Comparison of ENCODE assay signal across 8 cellular contexts in the genomic region with DNA sequence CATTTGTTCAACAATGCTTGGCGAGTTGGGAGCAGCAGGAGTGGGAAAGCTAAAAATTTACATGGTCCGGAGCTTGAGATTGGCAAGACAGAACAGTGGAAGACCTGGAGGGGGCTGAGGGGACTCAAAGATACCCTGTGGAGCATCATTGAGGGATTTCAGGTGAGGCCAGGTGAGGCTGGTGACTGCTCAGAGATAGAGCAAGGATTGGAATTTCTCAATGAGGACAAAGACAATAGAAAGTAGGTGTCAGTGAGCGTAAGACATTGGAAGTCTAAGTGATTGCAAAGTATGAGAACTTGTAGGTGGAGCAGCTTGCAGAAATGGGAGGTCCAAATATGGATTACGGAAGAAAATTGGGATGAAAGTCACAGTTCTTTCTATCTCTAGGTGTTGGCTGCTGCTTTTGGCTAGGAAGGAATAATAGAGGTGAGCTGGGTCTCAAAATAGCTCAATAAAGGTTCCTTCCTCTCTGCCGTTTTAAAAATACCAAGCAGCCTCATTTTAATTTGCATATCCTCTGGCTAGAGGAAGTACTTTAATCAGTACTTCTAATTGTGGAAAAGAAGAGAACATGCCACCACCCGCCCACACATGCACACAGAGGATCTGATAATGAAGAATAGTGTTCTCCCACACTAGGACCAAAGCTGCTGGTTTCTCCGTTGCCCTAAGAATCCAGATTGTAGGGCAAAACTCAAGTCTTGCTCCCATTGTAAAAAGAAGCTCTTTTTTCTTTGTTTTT.
DNase-seq lines count a peak whose midpoint lies in the region; ATAC-seq lines count a peak whose summit lies in the region.

No MANE protein-coding gene starts in this region.

- DNase-seq in activated naive CD4-positive, alpha-beta T cell treated with Interleukin-2 at 50 U/mL for 16 hours = peak; percentile 57
- no peak for DNase-seq in activated naive CD4-positive, alpha-beta T cell (lab: John Stamatoyannopoulos, UW)
- DNase-seq in activated T-cell treated with anti-CD3 and anti-CD28 coated beads, Interleukin-2, amount 50 U/mL, for 48 hours = peak; percentile 55 to 56
- DNase-seq in stimulated activated CD4-positive, alpha-beta T cell treated with anti-CD3 and anti-CD28 coated beads, TNF-alpha, amount 100 ng/mL, for 48 hours (ENCODE audit: low read depth in 3 of 3) = peak; percentile 13 to 44 (median 33)
- DNase-seq in NCI-H1105 treated with DMSO at 0.1 percent for 48 hours (lab: John Stamatoyannopoulos, UW) = no peak
- no peak for DNase-seq in cortex of kidney (lab: John Stamatoyannopoulos, UW)
- DNase-seq in LoVo (ENCODE audit: low spot score) = no peak

- peak; percentile 70 for ATAC-seq in HG03565 (IDR thresholded peaks at IDR 0.05; ENCODE audit: unreplicated experiment)

Comparison
In these comparisons a context has a peak if more than half of its experiments do, and no peak if none do; other contexts are left out.
1. DNase-seq: peak in activated naive CD4-positive, alpha-beta T cell treated with Interleukin-2 at 50 U/mL for 16 hours (single experiment), activated T-cell treated with anti-CD3 and anti-CD28 coated beads, Interleukin-2, amount 50 U/mL, for 48 hours (2 of 2) and stimulated activated CD4-positive, alpha-beta T cell treated with anti-CD3 and anti-CD28 coated beads, TNF-alpha, amount 100 ng/mL, for 48 hours (3 of 3); none in activated naive CD4-positive, alpha-beta T cell (0 of 4), NCI-H1105 treated with DMSO at 0.1 percent for 48 hours (single experiment), cortex of kidney (single experiment) and LoVo (single experiment).